Comparison of ENCODE assay signal across 17 cellular contexts in the genomic region with DNA sequence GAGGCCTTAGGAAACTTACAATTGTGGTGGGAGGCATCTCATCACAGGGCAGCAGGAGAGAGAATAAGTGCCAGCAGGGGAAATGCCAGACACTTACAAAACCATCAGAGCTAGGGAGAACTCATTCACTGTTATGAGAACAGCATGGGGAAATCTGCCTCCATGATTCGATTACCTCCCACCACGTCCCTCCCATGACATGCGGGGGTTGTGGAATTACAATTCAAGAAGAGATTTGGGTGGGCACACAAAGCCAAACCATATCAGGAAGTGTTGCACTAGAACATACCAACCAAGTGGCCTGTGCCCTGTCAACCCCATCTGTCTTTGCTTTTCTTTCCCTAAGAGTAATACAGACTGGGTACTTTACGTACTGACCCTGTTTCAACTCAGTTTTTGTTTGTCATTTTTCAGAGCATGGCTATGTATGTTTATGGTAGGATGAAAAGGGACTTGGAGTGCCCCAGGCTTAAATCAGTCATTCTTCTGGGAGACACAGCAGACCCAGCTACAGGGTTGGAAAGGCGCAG.
"Had no signal": no experiment of that assay in that cellular context is flagged by ENCODE, and none has a peak within 500 bp of the region (broad histone marks: within the 10 kb centered on the region; RNA-seq: fewer than 3 reads in every experiment).

No MANE protein-coding gene starts in this region.

- H3K4me3 ChIP-seq: dorsolateral prefrontal cortex had no signal

- H3K27me3 ChIP-seq: dorsolateral prefrontal cortex had no signal

- H3K27ac Mint-ChIP-seq: activated CD4-positive, alpha-beta memory T cell treated with anti-CD3 and anti-CD28 coated beads for 36 hours; activated CD4-positive, alpha-beta T cell treated with anti-CD3 and anti-CD28 coated beads for 36 hours; endodermal cell; stimulated activated naive B cell treated with anti-CD40 and anti-IgM and Interleukin-4, amounts not matched to agents 10 μg/mL and 1 μg/mL and 100 μg/mL, for 72 hours; T-helper 17 cell; type B pancreatic cell had no signal

- H3K36me3 Mint-ChIP-seq: type B pancreatic cell had no signal

- ATAC-seq: activated CD4-positive, alpha-beta T cell treated with anti-CD3 and anti-CD28 coated beads for 36 hours; activated T-cell treated with anti-CD3 and anti-CD28 coated beads, Interleukin-2, amount 50 U/mL, for 4 hours; stimulated activated naive B cell treated with anti-CD40 and anti-IgM and Interleukin-4, amounts not matched to agents 10 μg/mL and 1 μg/mL and 100 μg/mL, for 72 hours; T-helper 17 cell had no signal

- H3K4me1 ChIP-seq: parathyroid adenoma had no signal

- H3K9me3 ChIP-seq: SK-N-SH had no signal

- DNase-seq: activated CD4-positive, alpha-beta memory T cell treated with anti-CD3 and anti-CD28 coated beads for 36 hours; activated CD4-positive, alpha-beta T cell treated with anti-CD3 and anti-CD28 coated beads for 36 hours; activated effector memory CD4-positive, alpha-beta T cell treated with Interleukin-2 at 50 U/mL for 16 hours; activated naive CD4-positive, alpha-beta T cell treated with anti-CD3 and anti-CD28 coated beads, Interleukin-2, amount 50 U/mL, for 16 hours; activated T-cell treated with anti-CD3 and anti-CD28 coated beads, Interleukin-2, amount 50 U/mL, for 4 hours; amniotic stem cell; dorsolateral prefrontal cortex; endodermal cell; erythroblast; glutamatergic neuron; immature natural killer cell; SK-N-SH; stimulated activated CD4-positive, alpha-beta T cell treated with anti-CD3 and anti-CD28 coated beads, Interleukin-2, amount 100 ng/mL, for 48 hours; stimulated activated naive B cell treated with anti-CD40 and anti-IgM and Interleukin-4, amounts not matched to agents 10 μg/mL and 1 μg/mL and 100 μg/mL, for 72 hours; T-helper 17 cell had no signal

- H3K4me1 Mint-ChIP-seq: stimulated activated naive B cell treated with anti-CD40 and anti-IgM and Interleukin-4, amounts not matched to agents 10 μg/mL and 1 μg/mL and 100 μg/mL, for 72 hours had no signal

- H3K4me3 Mint-ChIP-seq: activated CD4-positive, alpha-beta memory T cell treated with anti-CD3 and anti-CD28 coated beads for 36 hours; activated CD4-positive, alpha-beta T cell treated with anti-CD3 and anti-CD28 coated beads for 36 hours; activated T-cell treated with anti-CD3 and anti-CD28 coated beads, Interleukin-2, amount 50 U/mL, for 4 hours; endodermal cell; stimulated activated naive B cell treated with anti-CD40 and anti-IgM and Interleukin-4, amounts not matched to agents 10 μg/mL and 1 μg/mL and 100 μg/mL, for 72 hours; T-helper 17 cell; type B pancreatic cell had no signal

- H3K27ac ChIP-seq: dorsolateral prefrontal cortex, parathyroid adenoma had no signal

- H3K27me3 Mint-ChIP-seq: activated CD4-positive, alpha-beta memory T cell treated with anti-CD3 and anti-CD28 coated beads for 36 hours; activated CD4-positive, alpha-beta T cell treated with anti-CD3 and anti-CD28 coated beads for 36 hours; T-helper 17 cell; type B pancreatic cell had no signal
